40 cellular contexts compared by ENCODE assay signal in the genomic region with DNA sequence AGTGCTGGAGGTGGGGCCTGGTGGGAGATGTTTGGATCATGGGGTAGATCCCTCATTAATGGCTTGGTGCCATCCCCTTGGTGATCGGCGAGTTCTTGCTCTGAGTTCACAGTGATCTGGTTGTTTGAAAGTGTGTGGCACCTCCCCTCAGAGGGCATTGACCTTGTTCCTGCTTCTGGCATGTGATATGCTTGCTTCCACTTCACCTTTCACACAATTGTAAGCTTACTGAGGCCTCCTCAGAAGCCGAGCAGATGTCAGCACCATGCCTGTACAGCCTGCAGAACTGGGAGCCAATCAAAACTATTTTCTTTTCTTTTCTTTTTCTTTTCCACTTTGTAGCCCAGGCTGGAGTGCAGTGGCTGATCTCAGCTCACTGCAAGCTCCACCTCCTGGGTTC. TPM values are rescaled to one million over a fixed set of nuclear protein-coding genes. Genes with fewer than 3 reads are reported as not detected.
"Had no signal": no experiment of that assay in that cellular context is flagged by ENCODE, and none has a peak within 500 bp of the region (broad histone marks: within the 10 kb centered on the region; RNA-seq: fewer than 3 reads in every experiment).

No MANE protein-coding gene starts in this region.

- H3K4me1 ChIP-seq: adrenal gland had no signal

- H3K4me3 Mint-ChIP-seq: activated B cell treated with CpG ODN at 0.5 μM for 24 hours; activated CD4-positive, alpha-beta memory T cell treated with anti-CD3 and anti-CD28 coated beads for 36 hours; activated CD4-positive, alpha-beta T cell treated with anti-CD3 and anti-CD28 coated beads, Interleukin-2, amount 10 ng/mL, durations not matched to agents 24 days and 14 days; activated CD8-positive, alpha-beta T cell treated with anti-CD3 and anti-CD28 coated beads for 36 hours; activated naive CD4-positive, alpha-beta T cell treated with anti-CD3 and anti-CD28 coated beads for 36 hours; activated naive CD8-positive, alpha-beta T cell treated with anti-CD3 and anti-CD28 coated beads for 36 hours; activated T-cell treated with anti-CD3 and anti-CD28 coated beads, Interleukin-2, amount 50 U/mL, for 4 hours; activated T-cell treated with anti-CD3 and anti-CD28 coated beads, Interleukin-2, amount 50 U/mL, for 72 hours; activated T-helper 1 cell treated with anti-CD3 and anti-CD28 coated beads, Interleukin-12 subunit alpha, Interleukin-12 subunit beta, Interleukin-2, Interleukin-4 antibody, amounts not matched to agents 30 ng/mL and 10 ng/mL and 1 ng/mL, durations not matched to agents 14 hours and 24 hours and 36 hours; activated T-helper 17 cell treated with anti-CD3 and anti-CD28 coated beads, Interleukin-2, amount 50 U/mL, for 72 hours; brain; central memory CD8-positive, alpha-beta T cell; T-helper 1 cell treated with Interleukin-12 subunit alpha and Interleukin-12 subunit beta and Interleukin-4 antibody, amounts not matched to agents 30 μg/mL and 1 μg/mL, for 36 hours; T-helper 2 cell treated with Interferon-gamma antibody and Interleukin-4, amounts not matched to agents 5 μg/mL and 100 μg/mL, for 36 hours had no signal

- H3K36me3 Mint-ChIP-seq: activated CD4-positive, alpha-beta memory T cell treated with anti-CD3 and anti-CD28 coated beads for 36 hours; activated naive CD4-positive, alpha-beta T cell treated with anti-CD3 and anti-CD28 coated beads, Interleukin-2, amount 50 U/mL, for 72 hours; activated naive CD8-positive, alpha-beta T cell treated with anti-CD3 and anti-CD28 coated beads for 36 hours had no signal

- H3K27me3 ChIP-seq: adrenal gland, cardiac muscle cell had no signal

- H3K4me3 ChIP-seq: adrenal gland, cardiac muscle cell had no signal

- H3K27ac Mint-ChIP-seq: activated B cell treated with CpG ODN at 0.5 μM for 24 hours; activated CD4-positive, alpha-beta memory T cell treated with anti-CD3 and anti-CD28 coated beads for 36 hours; activated CD4-positive, alpha-beta T cell treated with anti-CD3 and anti-CD28 coated beads, Interleukin-2, amount 10 ng/mL, durations not matched to agents 24 days and 14 days; activated CD8-positive, alpha-beta T cell treated with anti-CD3 and anti-CD28 coated beads for 36 hours; activated naive CD4-positive, alpha-beta T cell treated with anti-CD3 and anti-CD28 coated beads for 36 hours; activated naive CD4-positive, alpha-beta T cell treated with anti-CD3 and anti-CD28 coated beads, Interleukin-2, amount 50 U/mL, for 72 hours; activated naive CD8-positive, alpha-beta T cell treated with anti-CD3 and anti-CD28 coated beads for 36 hours; activated T-cell treated with anti-CD3 and anti-CD28 coated beads, Interleukin-2, amount 50 U/mL, for 72 hours; activated T-helper 1 cell treated with anti-CD3 and anti-CD28 coated beads, Interleukin-12 subunit alpha, Interleukin-12 subunit beta, Interleukin-2, Interleukin-4 antibody, amounts not matched to agents 30 ng/mL and 10 ng/mL and 1 ng/mL, durations not matched to agents 14 hours and 24 hours and 36 hours; activated T-helper 17 cell treated with anti-CD3 and anti-CD28 coated beads, Interleukin-2, amount 50 U/mL, for 72 hours; brain; T-helper 1 cell treated with Interleukin-12 subunit alpha and Interleukin-12 subunit beta and Interleukin-4 antibody, amounts not matched to agents 30 μg/mL and 1 μg/mL, for 36 hours; T-helper 2 cell treated with Interferon-gamma antibody and Interleukin-4, amounts not matched to agents 5 μg/mL and 100 μg/mL, for 36 hours had no signal

- H3K4me1 Mint-ChIP-seq: activated B cell treated with CpG ODN at 0.5 μM for 24 hours; activated CD4-positive, alpha-beta T cell treated with anti-CD3 and anti-CD28 coated beads, Interleukin-2, amount 10 ng/mL, durations not matched to agents 24 days and 14 days; activated naive CD8-positive, alpha-beta T cell treated with anti-CD3 and anti-CD28 coated beads for 36 hours; activated T-helper 17 cell treated with anti-CD3 and anti-CD28 coated beads, Interleukin-2, amount 50 U/mL, for 72 hours; brain; central memory CD8-positive, alpha-beta T cell had no signal

- H3K36me3 ChIP-seq: adrenal gland, cardiac muscle cell had no signal

- H3K27ac ChIP-seq: adrenal gland, cardiac muscle cell, VCaP had no signal

- FAIRE-seq: bronchial epithelial cell, TTC549 had no signal

- H3K9me3 Mint-ChIP-seq: activated B cell treated with CpG ODN at 0.5 μM for 24 hours; activated CD4-positive, alpha-beta memory T cell treated with anti-CD3 and anti-CD28 coated beads for 36 hours; activated CD4-positive, alpha-beta T cell treated with anti-CD3 and anti-CD28 coated beads, Interleukin-2, amount 10 ng/mL, durations not matched to agents 24 days and 14 days; activated CD8-positive, alpha-beta T cell treated with anti-CD3 and anti-CD28 coated beads for 36 hours; activated naive CD4-positive, alpha-beta T cell treated with anti-CD3 and anti-CD28 coated beads, Interleukin-2, amount 50 U/mL, for 72 hours; activated naive CD8-positive, alpha-beta T cell treated with anti-CD3 and anti-CD28 coated beads for 36 hours; activated T-cell treated with anti-CD3 and anti-CD28 coated beads, Interleukin-2, amount 50 U/mL, for 4 hours; activated T-cell treated with anti-CD3 and anti-CD28 coated beads, Interleukin-2, amount 50 U/mL, for 72 hours; activated T-helper 1 cell treated with anti-CD3 and anti-CD28 coated beads, Interleukin-12 subunit alpha, Interleukin-12 subunit beta, Interleukin-2, Interleukin-4 antibody, amounts not matched to agents 30 ng/mL and 10 ng/mL and 1 ng/mL, durations not matched to agents 14 hours and 24 hours and 36 hours; activated T-helper 17 cell treated with anti-CD3 and anti-CD28 coated beads, Interleukin-2, amount 50 U/mL, for 72 hours; central memory CD8-positive, alpha-beta T cell; T-helper 1 cell treated with Interleukin-12 subunit alpha and Interleukin-12 subunit beta and Interleukin-4 antibody, amounts not matched to agents 30 μg/mL and 1 μg/mL, for 36 hours; T-helper 2 cell treated with Interferon-gamma antibody and Interleukin-4, amounts not matched to agents 5 μg/mL and 100 μg/mL, for 36 hours had no signal

- H3K9me3 ChIP-seq: adrenal gland had no signal

- DNase-seq: activated B cell treated with CpG ODN at 0.5 μM for 24 hours; activated CD4-positive, alpha-beta memory T cell treated with anti-CD3 and anti-CD28 coated beads for 36 hours; activated CD4-positive, alpha-beta T cell treated with anti-CD3 and anti-CD28 coated beads for 4 hours; activated CD4-positive, alpha-beta T cell treated with anti-CD3 and anti-CD28 coated beads, Interleukin-2, amount 10 ng/mL, durations not matched to agents 24 days and 14 days; activated CD4-positive, alpha-beta T cell treated with anti-CD3 and anti-CD28 coated beads, Interleukin-2, amount 50 U/mL, for 1 hour; activated CD4-positive, alpha-beta T cell treated with anti-CD3 and anti-CD28 coated beads, Interleukin-2, amount 50 U/mL, for 4 hours; activated CD4-positive, CD25-positive, alpha-beta regulatory T cell treated with anti-CD3 and anti-CD28 coated beads, Interleukin-2, amount 50 U/mL, for 72 hours; activated CD8-positive, alpha-beta memory T cell treated with anti-CD3 and anti-CD28 coated beads, Interleukin-2, amount 50 U/mL, for 4 hours; activated CD8-positive, alpha-beta T cell treated with anti-CD3 and anti-CD28 coated beads for 36 hours; activated effector memory CD4-positive, alpha-beta T cell treated with anti-CD3 and anti-CD28 coated beads, Interleukin-2, amount 50 U/mL, for 16 hours; activated gamma-delta T cell treated with Interleukin-2 at 50 U/mL for 16 hours; activated naive CD4-positive, alpha-beta T cell; activated naive CD4-positive, alpha-beta T cell treated with anti-CD3 and anti-CD28 coated beads for 36 hours; activated naive CD4-positive, alpha-beta T cell treated with anti-CD3 and anti-CD28 coated beads, Interleukin-2, amount 50 U/mL, for 16 hours; activated naive CD8-positive, alpha-beta T cell treated with anti-CD3 and anti-CD28 coated beads for 36 hours; activated T-cell treated with anti-CD3 and anti-CD28 coated beads for 4 hours; activated T-cell treated with anti-CD3 and anti-CD28 coated beads, Interleukin-2, amount 50 U/mL, for 1 hour; activated T-cell treated with anti-CD3 and anti-CD28 coated beads, Interleukin-2, amount 50 U/mL, for 4 hours; activated T-cell treated with anti-CD3 and anti-CD28 coated beads, Interleukin-2, amount 50 U/mL, for 72 hours; adrenal gland; amniotic stem cell; aorta; caudate nucleus; cerebellar nuclear complex; T-helper 1 cell; T-helper 2 cell; T-helper 9 cell had no signal

RNA-seq across cellular contexts. Expression of gene CATSPER1, which starts 11.0 kb away (rescaled TPM):
- total RNA-seq: activated B cell treated with CpG ODN at 0.5 μM for 24 hours; activated CD4-positive, alpha-beta memory T cell treated with anti-CD3 and anti-CD28 coated beads for 36 hours; activated CD8-positive, alpha-beta memory T cell treated with anti-CD3 and anti-CD28 coated beads for 36 hours; activated CD8-positive, alpha-beta T cell treated with anti-CD3 and anti-CD28 coated beads for 36 hours; activated naive CD4-positive, alpha-beta T cell treated with anti-CD3 and anti-CD28 coated beads for 36 hours; activated naive CD8-positive, alpha-beta T cell treated with anti-CD3 and anti-CD28 coated beads for 36 hours; activated T-cell treated with anti-CD3 and anti-CD28 coated beads, Interleukin-2, amount 50 U/mL, for 4 hours; cardiac muscle cell; chondrocyte had no signal
- polyA plus RNA-seq: cardiac muscle cell had no signal

RNA-seq across cellular contexts. Expression of gene GAL3ST3, which starts 11.6 kb away (rescaled TPM):
- total RNA-seq: activated B cell treated with CpG ODN at 0.5 μM for 24 hours; activated CD4-positive, alpha-beta memory T cell treated with anti-CD3 and anti-CD28 coated beads for 36 hours; activated CD4-positive, alpha-beta T cell treated with anti-CD3 and anti-CD28 coated beads, Interleukin-2, amount 10 ng/mL, durations not matched to agents 24 days and 14 days; activated T-cell treated with anti-CD3 and anti-CD28 coated beads, Interleukin-2, amount 50 U/mL, for 4 hours; aorta; bronchial epithelial cell had no signal
- polyA plus RNA-seq: adrenal gland, aorta had no signal

RNA-seq across cellular contexts. Expression of gene CST6, which starts 25.5 kb away (rescaled TPM):
- total RNA-seq: activated B cell treated with CpG ODN at 0.5 μM for 24 hours; activated CD4-positive, alpha-beta memory T cell treated with anti-CD3 and anti-CD28 coated beads for 36 hours; activated CD8-positive, alpha-beta memory T cell treated with anti-CD3 and anti-CD28 coated beads for 36 hours; activated naive CD4-positive, alpha-beta T cell treated with anti-CD3 and anti-CD28 coated beads for 36 hours; activated naive CD8-positive, alpha-beta T cell treated with anti-CD3 and anti-CD28 coated beads for 36 hours; cardiac muscle cell; chondrocyte had no signal
- polyA plus RNA-seq: cardiac muscle cell had no signal
